Comparison of ENCODE assay signal across 11 cellular contexts in the genomic region with DNA sequence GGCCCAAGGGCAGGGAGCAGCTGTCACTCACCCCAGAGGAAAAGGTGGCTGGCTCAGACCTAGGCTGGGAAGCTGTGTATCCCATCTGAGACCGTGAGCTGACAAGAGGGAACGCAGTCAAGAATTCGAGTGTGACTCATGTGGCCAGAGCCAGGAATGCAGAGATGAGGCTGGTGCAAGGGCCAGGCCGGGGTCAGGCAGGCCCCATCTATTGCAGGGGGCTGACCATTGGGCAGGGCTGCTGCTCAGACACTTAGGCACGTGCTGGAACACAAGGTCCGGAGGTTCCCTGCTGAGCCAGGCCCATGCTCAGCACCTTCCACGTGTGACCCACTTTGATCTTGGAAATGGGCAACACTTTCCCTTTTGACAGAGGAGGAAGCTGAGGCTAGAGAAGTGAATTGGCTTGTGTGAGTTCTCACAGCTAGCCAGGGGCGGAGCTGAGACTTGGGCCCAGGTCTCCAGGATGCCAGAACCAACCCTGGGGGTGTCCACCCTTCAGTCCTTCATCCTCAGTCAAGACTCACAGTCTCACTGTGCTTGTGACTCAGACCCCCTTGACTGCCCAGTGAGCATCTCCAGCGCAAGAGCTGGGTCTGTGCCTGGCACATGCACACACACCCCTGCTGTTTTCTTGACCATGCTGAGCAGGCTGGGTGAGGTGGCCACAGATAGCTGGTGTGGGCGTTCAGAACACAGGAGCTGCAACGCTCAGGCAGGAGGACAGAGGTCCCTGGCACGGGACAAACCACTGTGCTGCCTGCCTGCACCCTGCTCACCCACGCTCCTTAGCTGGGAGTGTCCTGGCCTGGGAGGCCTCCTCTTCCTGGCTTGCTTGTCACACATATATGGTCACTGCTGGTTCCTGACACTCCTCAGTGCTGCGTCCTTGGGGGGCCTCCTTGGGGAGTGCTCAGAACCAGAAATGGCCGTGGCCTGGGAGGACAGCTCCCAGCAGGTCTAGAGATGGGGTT. TPM values are rescaled to one million over a fixed set of nuclear protein-coding genes. Genes with fewer than 3 reads are reported as not detected.
DNase-seq lines count a peak whose midpoint lies in the region; ATAC-seq and TF ChIP-seq lines count a peak whose summit lies in the region.
"Had no signal": no experiment of that assay in that cellular context is flagged by ENCODE, and none has a peak within 500 bp of the region (broad histone marks: within the 10 kb centered on the region; RNA-seq: fewer than 3 reads in every experiment).

No MANE protein-coding gene starts in this region.

- H3K4me1 ChIP-seq in GM23248 (ENCODE audit: insufficient read depth) (peaks cover 23% of the 10 kb centered on the region), gastroesophageal sphincter (peaks cover 0 to 34% (median 9%) of the 10 kb centered on the region in 3 donors)

- CTCF ChIA-PET in Calu3 (lab: Charles Lee): no interaction called here

- in situ Hi-C loops in GM23248 (cut with MboI): no loop called here

- peak overlapping the region; percentile 50 for H3K27ac Mint-ChIP-seq in activated T-helper 17 cell treated with anti-CD3 and anti-CD28 coated beads, Interleukin-2, amount 50 U/mL, for 72 hours
- H3K27ac Mint-ChIP-seq in progenitor cell of endocrine pancreas: no peak overlapping the region
- no peak overlapping the region for H3K27ac Mint-ChIP-seq in Calu3 (ENCODE audit: unreplicated experiment)
- peak overlapping the region in 1 of 2 donors; percentile 26 for H3K27ac Mint-ChIP-seq in natural killer cell
- H3K27ac Mint-ChIP-seq: activated CD4-positive, alpha-beta T cell treated with anti-CD3 and anti-CD28 coated beads for 36 hours; memory B cell had no signal

- peak overlapping the region; percentile 80 for H3K9ac ChIP-seq in GM23248

- TF ChIP-seq POLR2A in gastroesophageal sphincter (IDR thresholded peaks at IDR 0.05): no peak

- ATAC-seq in activated T-helper 17 cell treated with anti-CD3 and anti-CD28 coated beads, Interleukin-2, amount 50 U/mL, for 72 hours (replicated peaks): no peak
- ATAC-seq in gastroesophageal sphincter (peak; percentile 80), natural killer cell (no peak)

- no peaks in the 10 kb centered on the region for H3K9me3 ChIP-seq in GM23248 (ENCODE audit: low read depth)
- no peaks in the 10 kb centered on the region for H3K9me3 ChIP-seq in gastroesophageal sphincter

- H3K79me2 ChIP-seq in GM23248 (ENCODE audit: insufficient read depth): peaks cover 26% of the 10 kb centered on the region

- H3K4me2 ChIP-seq in GM23248 (ENCODE audit: unreplicated experiment): peak overlapping the region; percentile 58

- intact Hi-C loops in Calu3 (cut with micrococcal nuclease; ENCODE audit: unreplicated experiment) (no loop called here), natural killer cell (cut with micrococcal nuclease) (no loop called here)

- H3K9me3 Mint-ChIP-seq in activated T-helper 17 cell treated with anti-CD3 and anti-CD28 coated beads, Interleukin-2, amount 50 U/mL, for 72 hours: no peaks in the 10 kb centered on the region
- H3K9me3 Mint-ChIP-seq in progenitor cell of endocrine pancreas (ENCODE audit: low read depth): no peaks in the 10 kb centered on the region
- H3K9me3 Mint-ChIP-seq in Calu3 (ENCODE audit: low read depth, unreplicated experiment): no peaks in the 10 kb centered on the region
- H3K9me3 Mint-ChIP-seq in natural killer cell: no peaks in the 10 kb centered on the region
- H3K9me3 Mint-ChIP-seq: memory B cell had no signal

- no peaks in the 10 kb centered on the region for H3K27me3 Mint-ChIP-seq in activated T-helper 17 cell treated with anti-CD3 and anti-CD28 coated beads, Interleukin-2, amount 50 U/mL, for 72 hours
- H3K27me3 Mint-ChIP-seq in progenitor cell of endocrine pancreas: no peaks in the 10 kb centered on the region
- H3K27me3 Mint-ChIP-seq in Calu3 (ENCODE audit: unreplicated experiment): no peaks in the 10 kb centered on the region
- no peaks in the 10 kb centered on the region for H3K27me3 Mint-ChIP-seq in natural killer cell (ENCODE audit: low read depth in 2 of 2)
- H3K27me3 Mint-ChIP-seq: activated CD4-positive, alpha-beta T cell treated with anti-CD3 and anti-CD28 coated beads for 36 hours; memory B cell had no signal

- TF ChIP-seq EP300 in gastroesophageal sphincter (IDR thresholded peaks at IDR 0.05): no peak

- H3K4me3 ChIP-seq in GM23248 (no peak overlapping the region), gastroesophageal sphincter (no peak overlapping the region), skin epidermis (no peak overlapping the region)

- peaks cover 95% of the 10 kb centered on the region for H3K36me3 Mint-ChIP-seq in activated T-helper 17 cell treated with anti-CD3 and anti-CD28 coated beads, Interleukin-2, amount 50 U/mL, for 72 hours (ENCODE audit: low read depth)
- H3K36me3 Mint-ChIP-seq in progenitor cell of endocrine pancreas (ENCODE audit: insufficient read depth): peaks cover 23% of the 10 kb centered on the region
- peaks cover 30% of the 10 kb centered on the region for H3K36me3 Mint-ChIP-seq in Calu3 (ENCODE audit: insufficient read depth, unreplicated experiment)
- H3K36me3 Mint-ChIP-seq in natural killer cell: no peaks in the 10 kb centered on the region

- DNase-seq in GM23248 (peak; percentile 97), progenitor cell of endocrine pancreas (ENCODE audit: low spot score, unreplicated experiment) (no peak), MV-4-11 (lab: John Stamatoyannopoulos, UW) (no peak), Calu3 (no peak), natural killer cell (no peak)
- DNase-seq: NCI-H510A treated with DMSO at 0.1 percent for 48 hours had no signal

- no peak for TF ChIP-seq CTCF in gastroesophageal sphincter (IDR thresholded peaks at IDR 0.05)
- TF ChIP-seq CTCF in progenitor cell of endocrine pancreas (IDR thresholded peaks at IDR 0.05; ENCODE audit: unreplicated experiment): no peak
- no peak for TF ChIP-seq CTCF in Calu3 (IDR thresholded peaks at IDR 0.05; ENCODE audit: unreplicated experiment)
- TF ChIP-seq CTCF in natural killer cell (IDR thresholded peaks at IDR 0.05): no peak

- H3K36me3 ChIP-seq in GM23248 (ENCODE audit: low read depth) (peaks cover 29% of the 10 kb centered on the region), gastroesophageal sphincter (peaks cover 0 to 100% of the 10 kb centered on the region in 2 donors)

- H3K27ac ChIP-seq in GM23248 (peak overlapping the region; percentile 98), gastroesophageal sphincter (peak overlapping the region in 3 of 4 donors; percentile 57 to 71 (median 65)), skin epidermis (peak overlapping the region in 15 of 21 experiments; percentile 17 to 79 (median 51))

- no peak overlapping the region for H2AFZ ChIP-seq in GM23248

- H3F3A ChIP-seq in GM23248 (ENCODE audit: insufficient read depth): peaks cover 44% of the 10 kb centered on the region

- no peaks in the 10 kb centered on the region for H3K9me2 ChIP-seq in GM23248 (ENCODE audit: insufficient read depth)

- H3K4me1 Mint-ChIP-seq in activated T-helper 17 cell treated with anti-CD3 and anti-CD28 coated beads, Interleukin-2, amount 50 U/mL, for 72 hours: peaks cover 7% of the 10 kb centered on the region
- H3K4me1 Mint-ChIP-seq in progenitor cell of endocrine pancreas (ENCODE audit: low read depth) (no peaks in the 10 kb centered on the region), Calu3 (ENCODE audit: low read depth, unreplicated experiment) (no peaks in the 10 kb centered on the region), natural killer cell (peaks cover 6 to 28% of the 10 kb centered on the region in 2 donors)

- H3K27me3 ChIP-seq in GM23248 (replicated peaks; ENCODE audit: insufficient read depth) (no peaks in the 10 kb centered on the region), gastroesophageal sphincter (no peaks in the 10 kb centered on the region)

- no TSS peak for BruUV-seq in Calu3 (replicated peaks; lab: Mats Ljungman, UMichigan)

- 22 to 25% methylated on average over 15 of the region's 15 CpGs for WGBS in GM23248 (ENCODE audit: low coverage in 1 of 2, low lambda C conversion rate in 2 of 2, missing lambda C conversion rate in 2 of 2), 2 experiments
- WGBS in gastroesophageal sphincter (ENCODE audit: low coverage in 1 of 2), 2 donors: 12% methylated on average over 3 of the region's 15 CpGs; no CpG with 5 or more reads in 1 of the 2 donors

- no peaks in the 10 kb centered on the region for H4K20me1 ChIP-seq in GM23248 (ENCODE audit: insufficient read depth)

- no peak overlapping the region for H3K4me3 Mint-ChIP-seq in activated T-helper 17 cell treated with anti-CD3 and anti-CD28 coated beads, Interleukin-2, amount 50 U/mL, for 72 hours
- H3K4me3 Mint-ChIP-seq in progenitor cell of endocrine pancreas (ENCODE audit: low read depth) (no peak overlapping the region), Calu3 (ENCODE audit: low read depth, unreplicated experiment) (no peak overlapping the region), natural killer cell (no peak overlapping the region)
- H3K4me3 Mint-ChIP-seq: activated CD4-positive, alpha-beta T cell treated with anti-CD3 and anti-CD28 coated beads for 36 hours; memory B cell had no signal

RNA-seq across cellular contexts. Expression of gene PPIF, which starts 47.6 kb away (rescaled TPM):
- 18.7 and 24.6 TPM in 2 replicates for total RNA-seq in GM23248 (2014; rRNA removed; shearing (Covaris generic))
- 45.5 and 50.8 TPM in 2 replicates for polyA plus RNA-seq in GM23248 (2016; fragmentation: Nextera tagmentation; extraction: Ambion mirVana)
- 100 to 1,000 TPM in 1 of 2 donors, 10 to 100 TPM in 1; 73.7 to 170 TPM for total RNA-seq in activated T-helper 17 cell treated with anti-CD3 and anti-CD28 coated beads, Interleukin-2, amount 50 U/mL, for 72 hours
- 10 to 100 TPM; 16.5 to 38.0 (median 22.8) TPM for total RNA-seq in gastroesophageal sphincter
- total RNA-seq in progenitor cell of endocrine pancreas: 35.9 and 37.1 TPM in 2 replicates
- 77.2 and 86.2 TPM in 2 replicates for total RNA-seq in Calu3 (2022)
- 10 to 100 TPM; 59.5 to 99.1 (median 66.3) TPM for total RNA-seq in natural killer cell
